29 cellular contexts compared by ENCODE assay signal in the genomic region with DNA sequence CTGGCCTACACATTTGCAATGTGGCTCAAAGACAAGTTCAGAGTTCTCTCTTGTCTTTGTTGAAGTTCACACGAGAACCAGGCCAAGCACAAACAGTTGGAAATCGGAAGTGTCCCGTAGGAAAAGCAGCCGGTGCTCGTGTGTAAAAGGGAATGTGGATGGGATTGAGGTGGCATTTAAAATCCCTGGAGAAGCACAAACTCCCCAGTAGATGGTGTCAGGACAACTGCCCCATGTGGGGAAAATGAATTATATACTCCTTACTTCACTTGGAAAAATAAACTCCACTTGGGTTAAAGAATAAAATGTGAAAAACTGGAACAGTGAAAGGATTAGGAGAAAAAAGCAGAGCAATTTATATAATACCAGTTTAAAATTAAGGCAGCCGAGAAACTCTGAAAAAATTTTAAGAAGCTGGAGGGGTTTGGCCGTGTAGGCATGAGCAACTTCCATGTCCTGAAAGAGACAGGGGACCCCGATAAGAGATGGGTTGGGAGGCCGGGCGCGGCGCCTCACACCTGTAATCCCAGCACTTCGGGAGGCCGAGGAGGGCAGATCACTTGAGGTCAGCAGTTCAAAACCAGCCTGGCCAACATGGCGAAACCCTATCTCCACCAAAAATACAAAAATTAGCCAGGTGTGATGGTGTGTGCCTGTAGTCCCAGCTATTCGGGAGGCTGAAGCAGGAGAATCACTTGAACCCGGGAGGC. TPM values are rescaled to one million over a fixed set of nuclear protein-coding genes. Genes with fewer than 3 reads are reported as not detected.
DNase-seq lines count a peak whose midpoint lies in the region; ATAC-seq, FAIRE-seq and TF ChIP-seq lines count a peak whose summit lies in the region.
"Had no signal": no experiment of that assay in that cellular context is flagged by ENCODE, and none has a peak within 500 bp of the region (broad histone marks: within the 10 kb centered on the region; RNA-seq: fewer than 3 reads in every experiment).

No MANE protein-coding gene starts in this region.

- H3K36me3 Mint-ChIP-seq in activated naive CD8-positive, alpha-beta T cell treated with anti-CD3 and anti-CD28 coated beads for 36 hours, result no peaks in the 10 kb centered on the region
- H3K36me3 Mint-ChIP-seq: activated naive CD4-positive, alpha-beta T cell treated with anti-CD3 and anti-CD28 coated beads, Interleukin-2, amount 50 U/mL, for 24 hours; natural killer cell had no signal

- intact Hi-C loops in HepG2 (cut with micrococcal nuclease; ENCODE audit: unreplicated experiment) (no loop called here), right lobe of liver (cut with DNase I) (loop anchor here in 1 of 2 donors (10.0 kb wide), 1 partner anchor 276 kb away; no protein-coding TSS in a partner anchor)

- H3K9me3 ChIP-seq in HepG2 (ENCODE audit: low read length) (no peaks in the 10 kb centered on the region), right lobe of liver (no peaks in the 10 kb centered on the region)
- H3K9me3 ChIP-seq: left lung, ovary, right atrium auricular region had no signal

- no TSS peak for BruUV-seq in HepG2 (replicated peaks; lab: Mats Ljungman, UMichigan)

- H3K27me3 ChIP-seq in HepG2 (ENCODE audit: control insufficient read depth in 1 of 2, insufficient read depth in 2 of 2, low read length in 2 of 2) (peaks cover 26 to 81% of the 10 kb centered on the region in 2 experiments), right lobe of liver (no peaks in the 10 kb centered on the region)
- H3K27me3 ChIP-seq: dorsolateral prefrontal cortex, ovary, right atrium auricular region had no signal

- H3K4me3 ChIP-seq in HepG2 (replicated peaks in 1 of 3; ENCODE audit: insufficient read depth in 1 of 3, low read depth in 2 of 3, low read length in 3 of 3) (no peak overlapping the region), right lobe of liver (no peak overlapping the region), fibroblast of villous mesenchyme (ENCODE audit: low read depth, low read length) (no peak overlapping the region)
- H3K4me3 ChIP-seq: dorsolateral prefrontal cortex, left lung, ovary, right atrium auricular region had no signal

- H3K79me2 ChIP-seq in HepG2 (ENCODE audit: insufficient read depth, low read length), result no peaks in the 10 kb centered on the region

- no peak overlapping the region for H2AFZ ChIP-seq in HepG2 (ENCODE audit: low read length)

- H3K27ac ChIP-seq in HepG2 (ENCODE audit: extremely low read length, insufficient read depth, low read length) (no peak overlapping the region), right lobe of liver (no peak overlapping the region)
- H3K27ac ChIP-seq: dorsolateral prefrontal cortex, left lung, ovary, right atrium auricular region had no signal

- CTCF ChIA-PET in HepG2 (lab: Yijun Ruan, JAX; ENCODE audit: low intra/inter-chr PET ratio, low total read pairs), result no interaction called here

- H3K9me3 Mint-ChIP-seq in activated naive CD8-positive, alpha-beta T cell treated with anti-CD3 and anti-CD28 coated beads for 36 hours, result no peaks in the 10 kb centered on the region
- H3K9me3 Mint-ChIP-seq: activated naive CD4-positive, alpha-beta T cell treated with anti-CD3 and anti-CD28 coated beads, Interleukin-2, amount 50 U/mL, for 24 hours; activated T-helper 17 cell treated with anti-CD3 and anti-CD28 coated beads, Interleukin-2, amount 50 U/mL, for 72 hours; CD4-positive, alpha-beta T cell; central memory CD8-positive, alpha-beta T cell; natural killer cell; stimulated activated naive CD8-positive, alpha-beta T cell treated with anti-CD3 and anti-CD28 coated beads, Interleukin-15, Interleukin-2, amounts not matched to agents 100 ng/mL and 50 ng/mL, for 24 hours had no signal

- no peak for TF ChIP-seq EP300 in HepG2 (IDR thresholded peaks at IDR 0.05; ENCODE audit: low read depth in 2 of 2, low read length in 2 of 2)
- no peak for TF ChIP-seq EP300 in HepG2 (CRISPR knock-in tag; IDR thresholded peaks at IDR 0.05; ENCODE audit: borderline replicate concordance)

- H3K4me1 Mint-ChIP-seq in activated naive CD8-positive, alpha-beta T cell treated with anti-CD3 and anti-CD28 coated beads for 36 hours, result no peaks in the 10 kb centered on the region
- H3K4me1 Mint-ChIP-seq: activated naive CD4-positive, alpha-beta T cell treated with anti-CD3 and anti-CD28 coated beads, Interleukin-2, amount 50 U/mL, for 24 hours; activated T-helper 17 cell treated with anti-CD3 and anti-CD28 coated beads, Interleukin-2, amount 50 U/mL, for 72 hours; central memory CD8-positive, alpha-beta T cell; natural killer cell had no signal

- no peak for TF ChIP-seq CTCF in HepG2 (CRISPR knock-in tag; IDR thresholded peaks at IDR 0.05)
- no peak for TF ChIP-seq CTCF in right lobe of liver (IDR thresholded peaks at IDR 0.05)
- peak; percentile 7 for TF ChIP-seq CTCF in fibroblast of villous mesenchyme (IDR thresholded peaks at IDR 0.05; ENCODE audit: insufficient read depth, low read depth, low read length)

- H3K27me3 Mint-ChIP-seq in activated naive CD8-positive, alpha-beta T cell treated with anti-CD3 and anti-CD28 coated beads for 36 hours, result peaks cover 9% of the 10 kb centered on the region
- H3K27me3 Mint-ChIP-seq: stimulated activated naive CD8-positive, alpha-beta T cell treated with anti-CD3 and anti-CD28 coated beads, Interleukin-15, Interleukin-2, amounts not matched to agents 100 ng/mL and 50 ng/mL, for 24 hours had no signal

- H4K20me1 ChIP-seq in HepG2 (ENCODE audit: insufficient read depth, low read length), result no peaks in the 10 kb centered on the region

- no peak for TF ChIP-seq RAD21 in HepG2 (CRISPR knock-in tag; IDR thresholded peaks at IDR 0.05)

- H3K4me3 Mint-ChIP-seq in activated naive CD8-positive, alpha-beta T cell treated with anti-CD3 and anti-CD28 coated beads for 36 hours, result no peak overlapping the region
- H3K4me3 Mint-ChIP-seq: activated naive CD4-positive, alpha-beta T cell treated with anti-CD3 and anti-CD28 coated beads, Interleukin-2, amount 50 U/mL, for 24 hours; activated T-helper 17 cell treated with anti-CD3 and anti-CD28 coated beads, Interleukin-2, amount 50 U/mL, for 72 hours; CD4-positive, alpha-beta T cell; central memory CD8-positive, alpha-beta T cell; natural killer cell; stimulated activated naive CD8-positive, alpha-beta T cell treated with anti-CD3 and anti-CD28 coated beads, Interleukin-15, Interleukin-2, amounts not matched to agents 100 ng/mL and 50 ng/mL, for 24 hours had no signal

- FAIRE-seq in HepG2 (lab: Jason Lieb, UNC) (no peak), urothelium cell line (lab: Jason Lieb, UNC) (no peak)
- FAIRE-seq: endothelial cell of umbilical vein, H54 had no signal

- DNase-seq in HepG2 (ENCODE audit: low spot score) (no peak), right lobe of liver (no peak), SK-MEL-5 (ENCODE audit: low read depth, low spot score) (peak; percentile 21), fibroblast of villous mesenchyme (ENCODE audit: low read depth) (no peak), urothelium cell line (ENCODE audit: low spot score) (peak; percentile 42), NCI-H2196 treated with DMSO at 0.1 percent for 48 hours (lab: John Stamatoyannopoulos, UW; ENCODE audit: unreplicated experiment) (no peak)
- DNase-seq in activated naive CD8-positive, alpha-beta T cell treated with anti-CD3 and anti-CD28 coated beads for 36 hours, result no peak
- DNase-seq: activated CD4-positive, alpha-beta T cell treated with anti-CD3 and anti-CD28 coated beads, Interleukin-2, amount 50 U/mL, for 4 hours; activated CD4-positive, CD25-positive, alpha-beta regulatory T cell; activated CD8-positive, alpha-beta memory T cell treated with anti-CD3 and anti-CD28 coated beads, Interleukin-2, amount 50 U/mL, for 4 hours; dorsolateral prefrontal cortex; left lung; midbrain; natural killer cell; NCI-H1092; NCI-H187; NCI-H69; ovary; T1000 had no signal

- no peak overlapping the region for H3K9ac ChIP-seq in HepG2 (ENCODE audit: insufficient read depth, low read depth, low read length)

- POLR2A ChIA-PET in HepG2 (lab: Yijun Ruan, JAX), result no interaction called here

- in situ Hi-C loops in HepG2 (cut with HindIII; ENCODE audit: extremely low pct_ligation_motif_present, low pct_unique_long_range_greater_than_20kb) (no loop called here), SK-MEL-5 (cut with HindIII; ENCODE audit: low pct_unique_long_range_greater_than_20kb, low sequenced_read_pairs) (no loop called here)

- WGBS in HepG2 (ENCODE audit: low lambda C conversion rate), result 28% methylated on average over 17 of the region's 17 CpGs
- 46% methylated on average over 10 of the region's 17 CpGs for WGBS in right lobe of liver (ENCODE audit: insufficient coverage, low coverage, low lambda C conversion rate, missing lambda C conversion rate)

- no peak overlapping the region for H3K4me2 ChIP-seq in HepG2 (ENCODE audit: low read depth, low read length)

- no peak overlapping the region for H3K27ac Mint-ChIP-seq in activated naive CD8-positive, alpha-beta T cell treated with anti-CD3 and anti-CD28 coated beads for 36 hours
- H3K27ac Mint-ChIP-seq: activated naive CD4-positive, alpha-beta T cell treated with anti-CD3 and anti-CD28 coated beads, Interleukin-2, amount 50 U/mL, for 24 hours; activated T-helper 17 cell treated with anti-CD3 and anti-CD28 coated beads, Interleukin-2, amount 50 U/mL, for 72 hours; CD4-positive, alpha-beta T cell; natural killer cell; stimulated activated naive CD8-positive, alpha-beta T cell treated with anti-CD3 and anti-CD28 coated beads, Interleukin-15, Interleukin-2, amounts not matched to agents 100 ng/mL and 50 ng/mL, for 24 hours had no signal

- ATAC-seq in HepG2 (no peak), right lobe of liver (no peak), HG03571 (IDR thresholded peaks at IDR 0.05; ENCODE audit: unreplicated experiment) (no peak)
- ATAC-seq: activated T-helper 17 cell treated with anti-CD3 and anti-CD28 coated beads, Interleukin-2, amount 50 U/mL, for 72 hours; left lung; natural killer cell had no signal

- H3K4me1 ChIP-seq in HepG2 (ENCODE audit: insufficient read depth, low read length) (no peaks in the 10 kb centered on the region), right lobe of liver (no peaks in the 10 kb centered on the region)
- H3K4me1 ChIP-seq: left lung, right atrium auricular region had no signal

- H3K36me3 ChIP-seq in HepG2 (replicated peaks in 1 of 2; ENCODE audit: control insufficient read depth in 1 of 2, insufficient read depth in 2 of 2, low read length in 2 of 2) (no peaks in the 10 kb centered on the region), right lobe of liver (no peaks in the 10 kb centered on the region)
- H3K36me3 ChIP-seq: left lung, ovary, right atrium auricular region had no signal

- TF ChIP-seq POLR2A in HepG2 (IDR thresholded peaks at IDR 0.05; ENCODE audit: insufficient read depth in 1 of 2, low read depth in 2 of 2, low read length in 2 of 2) (no peak), right lobe of liver (IDR thresholded peaks at IDR 0.05) (no peak)

RNA-seq across cellular contexts. Expression of a gene that starts 28.1 kb away (rescaled TPM):
- not detected in 2 replicates for total RNA-seq in HepG2 (2016; rRNA removed; fragmentation: Illumina TruSeq; extraction: Trizol)
- not detected in 2 replicates for total RNA-seq in HepG2 (2016; cell fraction: cytosol; rRNA removed; fragmentation: Illumina TruSeq; extraction: Trizol; ENCODE audit: low read depth)
- total RNA-seq in HepG2 (2016; cell fraction: insoluble cytoplasmic fraction; rRNA removed; fragmentation: Illumina TruSeq; extraction: Trizol), result not detected in 2 replicates
- total RNA-seq in HepG2 (2016; cell fraction: membrane; rRNA removed; fragmentation: Illumina TruSeq; extraction: Trizol), result not detected in 2 replicates
- not detected in 2 replicates for total RNA-seq in HepG2 (2016; cell fraction: nucleus; rRNA removed; fragmentation: Illumina TruSeq; extraction: Trizol)
- polyA plus RNA-seq in HepG2 (2011; rRNA removed), result 0.05 and 0.09 TPM in 2 replicates
- 0.04 TPM in 1 of 2 replicates, not detected in the other for polyA plus RNA-seq in HepG2 (2011; cell fraction: cytosol; rRNA removed)
- polyA plus RNA-seq in HepG2 (2011; cell fraction: nucleus; rRNA removed), result not detected in 2 replicates
- 0.07 TPM in 1 of 2 replicates, not detected in the other for polyA plus RNA-seq in HepG2 (2012)
- not detected in 2 replicates for polyA plus RNA-seq in HepG2 (2016; cell fraction: cytosol; fragmentation: Illumina TruSeq; extraction: Trizol; ENCODE audit: low read depth)
- polyA plus RNA-seq in HepG2 (2016; cell fraction: insoluble cytoplasmic fraction; fragmentation: Illumina TruSeq; extraction: Trizol; ENCODE audit: low read depth), result not detected in 2 replicates
- not detected in 2 replicates for polyA plus RNA-seq in HepG2 (2016; cell fraction: membrane; fragmentation: Illumina TruSeq; extraction: Trizol; ENCODE audit: low read depth)
- polyA plus RNA-seq in HepG2 (2016; cell fraction: nucleus; fragmentation: Illumina TruSeq; extraction: Trizol; ENCODE audit: insufficient read depth, low read depth), result 0.11 TPM in 1 of 2 replicates, not detected in the other
- 0.19 and 0.60 TPM in 2 replicates for polyA minus RNA-seq in HepG2 (2011; rRNA and poly(A)+ RNA removed; ENCODE audit: low replicate concordance)
- not detected in 2 replicates for polyA minus RNA-seq in HepG2 (2011; cell fraction: cytosol; rRNA and poly(A)+ RNA removed)
- not detected in 2 replicates for polyA minus RNA-seq in HepG2 (2011; cell fraction: nucleus; rRNA and poly(A)+ RNA removed)
- total RNA-seq in right lobe of liver, result 1 to 10 TPM; 2.5 to 9.8 (median 4.2) TPM
- not detected in 2 replicates for total RNA-seq in SK-MEL-5 (2014; rRNA removed; shearing (Covaris generic))
- 0.08 and 0.23 TPM in 2 replicates for polyA plus RNA-seq in SK-MEL-5 (2015; cell fraction: cytosol; rRNA removed)
- polyA plus RNA-seq in SK-MEL-5 (2015; cell fraction: nucleus; rRNA removed), result 0.23 and 0.43 TPM in 2 replicates
- total RNA-seq in fibroblast of villous mesenchyme, result not detected in 2 replicates
- under 1 TPM; 0.28 to 0.56 TPM for total RNA-seq in activated naive CD8-positive, alpha-beta T cell treated with anti-CD3 and anti-CD28 coated beads for 36 hours
- total RNA-seq: endothelial cell of umbilical vein, RPMI7951 had no signal
- polyA plus RNA-seq: endothelial cell of umbilical vein had no signal

Comparison
In these comparisons a context has a peak if more than half of its experiments do, and no peak if none do; other contexts are left out.
1. DNase-seq: peak in SK-MEL-5 (single experiment) and urothelium cell line (single experiment); none in HepG2 (single experiment), right lobe of liver (0 of 3), fibroblast of villous mesenchyme (single experiment), activated naive CD8-positive, alpha-beta T cell treated with anti-CD3 and anti-CD28 coated beads for 36 hours (single experiment) and NCI-H2196 treated with DMSO at 0.1 percent for 48 hours (single experiment).